In the genomic region with DNA sequence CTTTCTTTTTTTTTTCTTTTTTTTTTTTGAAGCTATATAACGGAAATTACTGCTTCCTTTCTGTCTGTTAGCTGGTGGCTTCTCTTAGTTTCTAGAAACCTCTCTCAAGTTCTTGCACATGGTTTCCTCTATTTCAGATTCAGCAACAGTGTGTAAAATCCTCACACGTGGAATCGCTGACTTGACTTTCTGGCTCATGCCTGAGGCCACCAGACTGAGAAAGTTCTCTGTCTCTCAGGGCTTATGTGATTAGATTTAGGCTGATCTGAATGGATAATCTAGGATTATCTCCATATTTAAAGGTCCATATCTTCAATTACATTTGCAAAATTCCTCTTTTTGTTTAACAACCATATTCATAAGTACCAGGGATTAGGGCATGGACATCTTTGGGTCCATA, we compare ENCODE assay signal across 8 cellular contexts.
"Had no signal": no experiment of that assay in that cellular context is flagged by ENCODE, and none has a peak within 500 bp of the region (broad histone marks: within the 10 kb centered on the region; RNA-seq: fewer than 3 reads in every experiment).

No MANE protein-coding gene starts in this region.

- DNase-seq: H9, HCEC 1CT, KBM-7 had no signal

- H3K27ac Mint-ChIP-seq: GM23338, H9, IgD-negative memory B cell had no signal

- H3K27me3 Mint-ChIP-seq: IgD-negative memory B cell had no signal

- H3K4me3 Mint-ChIP-seq: GM23338, H9, IgD-negative memory B cell had no signal

- ATAC-seq: GM23338 had no signal

- H3K4me1 Mint-ChIP-seq: GM23338, IgD-negative memory B cell had no signal

- H2AFZ ChIP-seq: GM23338 had no signal

- H3K4me2 ChIP-seq: GM23338 had no signal

- FAIRE-seq: H1, H54, HTR-8/SVneo had no signal

- H3K4me3 ChIP-seq: GM23338 had no signal

- H3K36me3 Mint-ChIP-seq: IgD-negative memory B cell had no signal

- H3K9me3 Mint-ChIP-seq: GM23338, H9 had no signal
